In genomic region chr21:39630827-39631226, GRCh38 we compare ENCODE assay signal across 21 cellular contexts. TPM values are rescaled to one million over a fixed set of nuclear protein-coding genes. Genes with fewer than 3 reads are reported as not detected.
DNase-seq lines count a peak whose midpoint lies in the region; FAIRE-seq and TF ChIP-seq lines count a peak whose summit lies in the region.
"Had no signal": no experiment of that assay in that cellular context is flagged by ENCODE, and none has a peak within 500 bp of the region (broad histone marks: within the 10 kb centered on the region; RNA-seq: fewer than 3 reads in every experiment).

No MANE protein-coding gene starts in this region.

- H3K36me3 ChIP-seq in mesenchymal stem cell (ENCODE audit: control insufficient read depth in 1 of 2, insufficient read depth in 2 of 2, low read depth in 1 of 2, low read length in 2 of 2) = no peaks in the 10 kb centered on the region
- H3K36me3 ChIP-seq in BE2C = no peaks in the 10 kb centered on the region
- H3K36me3 ChIP-seq: sigmoid colon, tibial nerve had no signal

- H3K14ac ChIP-seq in mesenchymal stem cell (ENCODE audit: low read length in 2 of 2) = no peak overlapping the region

- no TSS peak for BruUV-seq in Calu3 (replicated peaks; lab: Mats Ljungman, UMichigan)

- intact Hi-C loops in Calu3 (cut with micrococcal nuclease; ENCODE audit: unreplicated experiment) = loop anchor here (2.0 to 5.0 kb wide), 4 partner anchors 36 to 112 kb away; no protein-coding TSS in a partner anchor

- DNase-seq in Calu3 (no peak), amniotic epithelial cell (ENCODE audit: low read depth) (peak; percentile 40), mesenchymal stem cell (no peak), H54 (ENCODE audit: insufficient read length, low spot score) (no peak), BE2C (no peak)
- DNase-seq in stimulated activated CD4-positive, alpha-beta T cell treated with anti-CD3 and anti-CD28 coated beads, Interleukin-1b, Interleukin-23, amount 100 ng/mL, for 48 hours = no peak
- no peak for DNase-seq in activated CD4-positive, alpha-beta T cell treated with anti-CD3 and anti-CD28 coated beads, Interleukin-2, amount 10 ng/mL, durations not matched to agents 7 days and 5 days
- DNase-seq: activated CD4-positive, alpha-beta T cell treated with anti-CD3 and anti-CD28 coated beads, Interleukin-2, amount 50 U/mL, for 4 hours; activated naive CD8-positive, alpha-beta T cell treated with anti-CD3 and anti-CD28 coated beads, Interleukin-2, amount 50 U/mL, for 24 hours; activated T-cell treated with anti-CD3 and anti-CD28 coated beads, Interleukin-2, amount 50 U/mL, for 4 hours; CD4-positive, CD25-positive, alpha-beta regulatory T cell; NCI-H1436 treated with DMSO at 0.1 percent for 48 hours; NCI-H510A; sigmoid colon; stimulated activated CD4-positive, alpha-beta T cell treated with anti-CD3 and anti-CD28 coated beads, Interleukin-4, amount 100 ng/mL, for 4 hours had no signal

- no peak overlapping the region for H3K4ac ChIP-seq in mesenchymal stem cell (ENCODE audit: low read depth in 1 of 2, low read length in 2 of 2)

- H4K8ac ChIP-seq in mesenchymal stem cell (ENCODE audit: low read length) = no peak overlapping the region

- no peak overlapping the region for H2BK15ac ChIP-seq in mesenchymal stem cell (ENCODE audit: low read depth, poor library complexity, severe bottlenecking)

- no peak overlapping the region for H2BK120ac ChIP-seq in mesenchymal stem cell (ENCODE audit: low read depth, low read length)

- peaks cover 17% of the 10 kb centered on the region for H3K36me3 Mint-ChIP-seq in Calu3 (ENCODE audit: insufficient read depth, unreplicated experiment)
- no peaks in the 10 kb centered on the region for H3K36me3 Mint-ChIP-seq in activated CD4-positive, alpha-beta T cell treated with anti-CD3 and anti-CD28 coated beads, Interleukin-2, amount 10 ng/mL, durations not matched to agents 7 days and 5 days (ENCODE audit: low read depth)
- H3K36me3 Mint-ChIP-seq: CD4-positive, CD25-positive, alpha-beta regulatory T cell had no signal

- peaks cover 5% of the 10 kb centered on the region for H3K9me3 Mint-ChIP-seq in Calu3 (ENCODE audit: low read depth, unreplicated experiment)
- no peaks in the 10 kb centered on the region for H3K9me3 Mint-ChIP-seq in activated CD4-positive, alpha-beta T cell treated with anti-CD3 and anti-CD28 coated beads, Interleukin-2, amount 10 ng/mL, durations not matched to agents 7 days and 5 days
- H3K9me3 Mint-ChIP-seq: activated naive CD8-positive, alpha-beta T cell treated with anti-CD3 and anti-CD28 coated beads, Interleukin-2, amount 50 U/mL, for 24 hours had no signal

- H2AFZ ChIP-seq in mesenchymal stem cell (ENCODE audit: low read depth, low read length) = no peak overlapping the region

- TF ChIP-seq POLR2A in H54 (IDR thresholded peaks at IDR 0.05; ENCODE audit: low read depth, low read length) = no peak

- peak overlapping the region; percentile 47 for H3K4me3 Mint-ChIP-seq in Calu3 (ENCODE audit: low read depth, unreplicated experiment)
- H3K4me3 Mint-ChIP-seq in activated CD4-positive, alpha-beta T cell treated with anti-CD3 and anti-CD28 coated beads, Interleukin-2, amount 10 ng/mL, durations not matched to agents 7 days and 5 days = no peak overlapping the region
- H3K4me3 Mint-ChIP-seq: activated naive CD8-positive, alpha-beta T cell treated with anti-CD3 and anti-CD28 coated beads, Interleukin-2, amount 50 U/mL, for 24 hours; activated T-cell treated with anti-CD3 and anti-CD28 coated beads, Interleukin-2, amount 50 U/mL, for 4 hours; CD4-positive, CD25-positive, alpha-beta regulatory T cell had no signal

- peaks cover 73% of the 10 kb centered on the region for H3K4me1 Mint-ChIP-seq in Calu3 (ENCODE audit: low read depth, unreplicated experiment)
- no peaks in the 10 kb centered on the region for H3K4me1 Mint-ChIP-seq in activated CD4-positive, alpha-beta T cell treated with anti-CD3 and anti-CD28 coated beads, Interleukin-2, amount 10 ng/mL, durations not matched to agents 7 days and 5 days
- H3K4me1 Mint-ChIP-seq: activated naive CD8-positive, alpha-beta T cell treated with anti-CD3 and anti-CD28 coated beads, Interleukin-2, amount 50 U/mL, for 24 hours; CD4-positive, CD25-positive, alpha-beta regulatory T cell had no signal

- peak overlapping the region; percentile 83 for H3K4me2 ChIP-seq in mesenchymal stem cell (ENCODE audit: low read length, poor library complexity, severe bottlenecking)

- POLR2A ChIA-PET in activated CD4-positive, alpha-beta T cell treated with anti-CD3 and anti-CD28 coated beads, Interleukin-2, amount 10 ng/mL, durations not matched to agents 7 days and 5 days (lab: Charles Lee) = no interaction called here

- CTCF ChIA-PET in Calu3 (lab: Charles Lee) = interaction anchor here (1.3 kb wide), 1 partner anchor 113 kb away, joined by 3 read pairs; no protein-coding TSS in a partner anchor
- CTCF ChIA-PET in activated CD4-positive, alpha-beta T cell treated with anti-CD3 and anti-CD28 coated beads, Interleukin-2, amount 10 ng/mL, durations not matched to agents 7 days and 5 days (lab: Charles Lee) = interaction anchor here (0.5 kb wide), 1 partner anchor 248 kb away, joined by 3 read pairs; no protein-coding TSS in a partner anchor

- H3K27me3 Mint-ChIP-seq in Calu3 (ENCODE audit: unreplicated experiment) = no peaks in the 10 kb centered on the region
- H3K27me3 Mint-ChIP-seq in activated CD4-positive, alpha-beta T cell treated with anti-CD3 and anti-CD28 coated beads, Interleukin-2, amount 10 ng/mL, durations not matched to agents 7 days and 5 days = peaks cover 1% of the 10 kb centered on the region

- no peak for TF ChIP-seq CTCF in Calu3 (IDR thresholded peaks at IDR 0.05; ENCODE audit: unreplicated experiment)
- TF ChIP-seq CTCF in BE2C (IDR thresholded peaks at IDR 0.05; ENCODE audit: low read depth, low read length) = no peak

- H3K9ac ChIP-seq in mesenchymal stem cell (ENCODE audit: low read length) = no peak overlapping the region

- FAIRE-seq in H54 (lab: Jason Lieb, UNC) = no peak
- FAIRE-seq: GM12878, K562, TTC549 had no signal

- H3K4me1 ChIP-seq in mesenchymal stem cell (ENCODE audit: control insufficient read depth, insufficient read depth, low read depth, low read length) (peaks cover 23% of the 10 kb centered on the region), BE2C (no peaks in the 10 kb centered on the region)
- H3K4me1 ChIP-seq: tibial nerve had no signal

- H2AK5ac ChIP-seq in mesenchymal stem cell (ENCODE audit: low read length, severe bottlenecking) = peak overlapping the region; percentile 96

- H3K27me3 ChIP-seq in mesenchymal stem cell (ENCODE audit: control insufficient read depth in 1 of 2, insufficient read depth in 1 of 2, low read length in 2 of 2) = no peaks in the 10 kb centered on the region
- H3K27me3 ChIP-seq in BE2C = no peaks in the 10 kb centered on the region; the same call in 1 of the 2 replicates
- H3K27me3 ChIP-seq: sigmoid colon, tibial nerve had no signal

- no peak overlapping the region for H3K23ac ChIP-seq in mesenchymal stem cell (ENCODE audit: low read length in 2 of 2)

- WGBS in mesenchymal stem cell = 70% methylated on average over 2 of the region's 2 CpGs

- no peaks in the 10 kb centered on the region for H3K9me3 ChIP-seq in mesenchymal stem cell (ENCODE audit: control insufficient read depth, low read length)
- no peaks in the 10 kb centered on the region for H3K9me3 ChIP-seq in BE2C
- H3K9me3 ChIP-seq: sigmoid colon, tibial nerve had no signal

- H3K27ac ChIP-seq in mesenchymal stem cell (ENCODE audit: low read length, poor library complexity, severe bottlenecking) = peak overlapping the region; percentile 88
- H3K27ac ChIP-seq: sigmoid colon, tibial nerve had no signal

- H3K18ac ChIP-seq in mesenchymal stem cell (ENCODE audit: low read depth in 1 of 2, low read length in 2 of 2) = peak overlapping the region in 1 of 2 experiments; percentile 28

- H2BK5ac ChIP-seq in mesenchymal stem cell (ENCODE audit: low read depth, low read length, poor library complexity, severe bottlenecking) = peak overlapping the region; percentile 74

- no peak overlapping the region for H2BK12ac ChIP-seq in mesenchymal stem cell (ENCODE audit: low read length in 2 of 2)

- peak overlapping the region; percentile 100 for H3K27ac Mint-ChIP-seq in Calu3 (ENCODE audit: unreplicated experiment)
- no peak overlapping the region for H3K27ac Mint-ChIP-seq in activated CD4-positive, alpha-beta T cell treated with anti-CD3 and anti-CD28 coated beads, Interleukin-2, amount 10 ng/mL, durations not matched to agents 7 days and 5 days
- H3K27ac Mint-ChIP-seq: activated naive CD8-positive, alpha-beta T cell treated with anti-CD3 and anti-CD28 coated beads, Interleukin-2, amount 50 U/mL, for 24 hours; CD4-positive, CD25-positive, alpha-beta regulatory T cell had no signal

- no peak overlapping the region for H3K4me3 ChIP-seq in mesenchymal stem cell (ENCODE audit: insufficient read depth in 1 of 2, low read depth in 1 of 2, low read length in 2 of 2)
- H3K4me3 ChIP-seq in BE2C (ENCODE audit: low read depth, low read length) = no peak overlapping the region
- H3K4me3 ChIP-seq: GM12878, K562, sigmoid colon, tibial nerve had no signal

- TF ChIP-seq RAD21 in Ishikawa (IDR thresholded peaks at IDR 0.05; ENCODE audit: low read depth) = peak; percentile 21; the same call in 1 of the 2 replicates

- peaks cover 18% of the 10 kb centered on the region for H3K79me1 ChIP-seq in mesenchymal stem cell (replicated peaks; ENCODE audit: low read length, poor library complexity, severe bottlenecking)

- TF ChIP-seq EP300 in Ishikawa (IDR thresholded peaks at IDR 0.05; ENCODE audit: borderline replicate concordance) = no peak

- H4K91ac ChIP-seq in mesenchymal stem cell (ENCODE audit: low read length) = no peak overlapping the region

TF ChIP-seq in Ishikawa, 13 proteins besides CTCF, POLR2A, EP300 and RAD21:
- TF ChIP-seq CEBPB (IDR thresholded peaks at IDR 0.05) (no peak), YY1 (IDR thresholded peaks at IDR 0.05; ENCODE audit: low read depth) (no peak), NFIC (IDR thresholded peaks at IDR 0.05) (no peak)

RNA-seq across cellular contexts. Expression of gene B3GALT5, which starts 18.1 kb away (rescaled TPM):
- total RNA-seq in Calu3 (2022) = 40.8 and 48.2 TPM in 2 replicates
- polyA plus RNA-seq in mesenchymal stem cell (2013, experiment 1 of 2) = 0.07 TPM
- 0.07 TPM for polyA plus RNA-seq in mesenchymal stem cell (2013, experiment 2 of 2)
- 0.06 TPM for polyA plus RNA-seq in BE2C (2012; ENCODE audit: insufficient read depth, insufficient read length, low read depth)
- total RNA-seq in activated CD4-positive, alpha-beta T cell treated with anti-CD3 and anti-CD28 coated beads, Interleukin-2, amount 10 ng/mL, durations not matched to agents 7 days and 5 days = not detected
- total RNA-seq: CD4-positive, CD25-positive, alpha-beta regulatory T cell; OCI-LY7; tibial nerve had no signal
- polyA plus RNA-seq: CD4-positive, CD25-positive, alpha-beta regulatory T cell; K562 had no signal

Comparison
In these comparisons a context has a peak if more than half of its experiments do, and no peak if none do; other contexts are left out.
1. RNA of gene B3GALT5, which starts 18.1 kb away (total RNA-seq): 40.8 to 48.2 TPM in Calu3; not detected in activated CD4-positive, alpha-beta T cell treated with anti-CD3 and anti-CD28 coated beads, Interleukin-2, amount 10 ng/mL, durations not matched to agents 7 days and 5 days; every median in the first group is over 10 times any median in the second.